In genomic region chr3:171269557-171269956, GRCh38 we compare ENCODE assay signal across 11 cellular contexts.
DNase-seq lines count a peak whose midpoint lies in the region; ATAC-seq, FAIRE-seq and TF ChIP-seq lines count a peak whose summit lies in the region.
"Had no signal": no experiment of that assay in that cellular context is flagged by ENCODE, and none has a peak within 500 bp of the region (broad histone marks: within the 10 kb centered on the region; RNA-seq: fewer than 3 reads in every experiment).

No MANE protein-coding gene starts in this region.

- no peak for TF ChIP-seq POLR2A in GM12878 (IDR thresholded peaks at IDR 0.05; ENCODE audit: low read depth, low read length)
- no peak for TF ChIP-seq POLR2A in ovary (IDR thresholded peaks at IDR 0.05)
- no peak for TF ChIP-seq POLR2A in tibial nerve (IDR thresholded peaks at IDR 0.05)

- H3K79me2 ChIP-seq in DND-41 (ENCODE audit: insufficient read depth, low read length) (no peaks in the 10 kb centered on the region), GM12878 (ENCODE audit: control insufficient read depth, insufficient read depth, low read length) (peaks cover 97% of the 10 kb centered on the region)

- in situ Hi-C loops in GM12878 (cut with MboI), result no loop called here

- ATAC-seq in DND-41 (ENCODE audit: insufficient read depth, low read depth) (no peak), GM19463 (IDR thresholded peaks at IDR 0.05; ENCODE audit: unreplicated experiment) (peak; percentile 41), HG03432 (IDR thresholded peaks at IDR 0.05; ENCODE audit: unreplicated experiment) (peak; percentile 59), GM12878 (peak; percentile 54)

- POLR2A ChIA-PET in GM12878 (lab: Charles Lee), result interaction anchor here (1.0 to 4.9 kb wide), 5 partner anchors 7 to 190 kb away, joined by 4 to 27 read pairs (median 5); no protein-coding TSS in a partner anchor

- H3K4me2 ChIP-seq in DND-41 (ENCODE audit: insufficient read depth, low read length), result peak overlapping the region; percentile 19; the same call in 1 of the 2 replicates
- 0 out of 2 replicates have a peak overlapping the region, but pooled peaks have one; percentile 0 for H3K4me2 ChIP-seq in GM12878 (ENCODE audit: control insufficient read depth, insufficient read depth)

- H3K4me1 ChIP-seq in DND-41 (ENCODE audit: insufficient read depth, low read length) (no peaks in the 10 kb centered on the region; the same call in 1 of the 2 replicates), GM12878 (ENCODE audit: control insufficient read depth, insufficient read depth, low read length) (peaks cover 72% of the 10 kb centered on the region), ovary (ENCODE audit: insufficient read depth) (no peaks in the 10 kb centered on the region), tibial nerve (peaks cover 0 to 19% (median 0%) of the 10 kb centered on the region in 4 donors)

- intact Hi-C loops in GM12878 (cut with micrococcal nuclease; ENCODE audit: unreplicated experiment), result no loop called here
- intact Hi-C loops in ovary (cut with DNase I), result no loop called here

- no peaks in the 10 kb centered on the region for H3K36me3 ChIP-seq in DND-41 (ENCODE audit: insufficient read depth, low read length)
- peaks cover 1 to 4% of the 10 kb centered on the region in 2 experiments; a peak in 2 of 4 replicates for H3K36me3 ChIP-seq in GM12878 (ENCODE audit: control insufficient read depth in 2 of 2, insufficient read depth in 2 of 2, low read length in 1 of 2)
- no peaks in the 10 kb centered on the region for H3K36me3 ChIP-seq in ovary
- H3K36me3 ChIP-seq in tibial nerve, result no peaks in the 10 kb centered on the region

- no peak overlapping the region for H3K4me3 ChIP-seq in DND-41 (ENCODE audit: low read depth in 1 of 2, low read length in 2 of 2)
- no peak overlapping the region for H3K4me3 ChIP-seq in GM12878
- no peak overlapping the region for H3K4me3 ChIP-seq in ovary
- no peak overlapping the region for H3K4me3 ChIP-seq in tibial nerve

- TF ChIP-seq RAD21 in GM12878 (IDR thresholded peaks at IDR 0.05; ENCODE audit: insufficient read depth, low read depth, low read length), result no peak

- no peak overlapping the region for H3K9ac ChIP-seq in DND-41 (ENCODE audit: low read depth, low read length)
- no peak overlapping the region for H3K9ac ChIP-seq in GM12878 (ENCODE audit: control insufficient read depth, insufficient read depth, low read length)

- H4K20me1 ChIP-seq in DND-41 (ENCODE audit: insufficient read depth, low read length), result no peaks in the 10 kb centered on the region
- H4K20me1 ChIP-seq in GM12878 (ENCODE audit: control insufficient read depth, insufficient read depth), result no peaks in the 10 kb centered on the region

- H3K9me3 ChIP-seq in DND-41 (ENCODE audit: insufficient read depth, low read length, severe bottlenecking), result no peaks in the 10 kb centered on the region
- H3K9me3 ChIP-seq in GM12878 (replicated peaks; ENCODE audit: control insufficient read depth, insufficient read depth, low read length), result peaks cover 7% of the 10 kb centered on the region; the same call in 2 of the 3 replicates
- H3K9me3 ChIP-seq in ovary, result no peaks in the 10 kb centered on the region
- H3K9me3 ChIP-seq in tibial nerve, result peaks cover 0 to 11% (median 2%) of the 10 kb centered on the region in 4 donors

- no peaks in the 10 kb centered on the region for H3K27me3 ChIP-seq in DND-41 (ENCODE audit: insufficient read depth, low read length, poor library complexity)
- H3K27me3 ChIP-seq in GM12878 (replicated peaks in 1 of 2; ENCODE audit: control insufficient read depth in 2 of 2, insufficient read depth in 2 of 2, low read length in 1 of 2), result no peaks in the 10 kb centered on the region
- H3K27me3 ChIP-seq in ovary, result no peaks in the 10 kb centered on the region
- no peaks in the 10 kb centered on the region for H3K27me3 ChIP-seq in tibial nerve

- SMC1A ChIA-PET in GM12878 (lab: Charles Lee; ENCODE audit: uncharacterized antibody, unreplicated experiment), result interaction anchor here (1.0 to 28.2 kb wide), 12 partner anchors 12 to 170 kb away, joined by 3 to 657 read pairs (median 4); no protein-coding TSS in a partner anchor

- TF ChIP-seq CTCF in DND-41 (IDR thresholded peaks at IDR 0.05; ENCODE audit: borderline replicate concordance, extremely low read depth, low read length, poor library complexity, severe bottlenecking), result no peak
- TF ChIP-seq CTCF in GM12878 (IDR thresholded peaks at IDR 0.05 in 2 of 3, conservative IDR thresholded peaks at IDR 0.05 in 1 of 3; ENCODE audit: control insufficient read depth in 2 of 3, extremely low read depth in 1 of 3, insufficient read depth in 1 of 3, low read depth in 3 of 3, low read length in 3 of 3), result no peak
- no peak for TF ChIP-seq CTCF in ovary (IDR thresholded peaks at IDR 0.05)
- no peak for TF ChIP-seq CTCF in tibial nerve (IDR thresholded peaks at IDR 0.05)

- H2AFZ ChIP-seq in DND-41 (ENCODE audit: low read depth, low read length), result no peak overlapping the region
- no peak overlapping the region for H2AFZ ChIP-seq in GM12878 (ENCODE audit: control insufficient read depth, low read depth, low read length)

- BruUV-seq in GM12878 (replicated peaks; lab: Mats Ljungman, UMichigan), result no TSS peak

- RAD21 ChIA-PET in GM12878 (lab: Charles Lee; ENCODE audit: unreplicated experiment), result interaction anchor here (1.1 to 6.4 kb wide), 12 partner anchors 9 to 192 kb away, joined by 3 to 68 read pairs (median 6); no protein-coding TSS in a partner anchor

- TF ChIP-seq EP300 in GM12878 (IDR thresholded peaks at IDR 0.05; ENCODE audit: borderline replicate concordance in 1 of 2, control insufficient read depth in 1 of 2, low read depth in 2 of 2, low read length in 2 of 2) (no peak), ovary (IDR thresholded peaks at IDR 0.05) (no peak), tibial nerve (IDR thresholded peaks at IDR 0.05) (no peak)

- DNase-seq in DND-41 (no peak), GM12878 (ENCODE audit: low read depth, low spot score) (no peak), NCI-H2171 (lab: John Stamatoyannopoulos, UW) (no peak), HuH-7 (ENCODE audit: low spot score) (no peak), ovary (no peak), tibial nerve (ENCODE audit: low spot score in 2 of 2) (no peak)
- DNase-seq: dermis blood vessel endothelial cell, Karpas-422, NCI-H748 treated with DMSO at 0.1 percent for 48 hours had no signal

- no peak for FAIRE-seq in GM12878 (lab: Jason Lieb, UNC)

- CTCF ChIA-PET in GM12878 (lab: Yijun Ruan, JAX), result interaction anchor here (0.8 to 4.7 kb wide), 8 partner anchors 9 to 88 kb away, joined by 3 to 42 read pairs (median 4); no protein-coding TSS in a partner anchor

- H3K27ac ChIP-seq in DND-41 (ENCODE audit: low read length) (no peak overlapping the region), GM12878 (ENCODE audit: control insufficient read depth, insufficient read depth) (peak overlapping the region; percentile 80), ovary (no peak overlapping the region), tibial nerve (no peak overlapping the region)

TF ChIP-seq in GM12878, 131 proteins besides CTCF, POLR2A, EP300 and RAD21 (continues in another document):
- TF ChIP-seq MLLT1 (IDR thresholded peaks at IDR 0.05) (no peak), TCF3 (IDR thresholded peaks at IDR 0.05; ENCODE audit: borderline replicate concordance, insufficient read depth, low read depth, low read length) (no peak), SIX5 (IDR thresholded peaks at IDR 0.05; ENCODE audit: low read depth, low read length, severe bottlenecking) (no peak), PML (IDR thresholded peaks at IDR 0.05; ENCODE audit: low read length) (no peak), E4F1 (IDR thresholded peaks at IDR 0.05; ENCODE audit: borderline replicate concordance, partially characterized antibody) (no peak), CBFB (IDR thresholded peaks at IDR 0.05; ENCODE audit: low read depth) (no peak), WRNIP1 (IDR thresholded peaks at IDR 0.05; ENCODE audit: borderline replicate concordance, low read depth, low read length) (no peak), IKZF2 (IDR thresholded peaks at IDR 0.05) (0 out of 4 replicates have a peak, but pooled peaks of 1 of the 2 experiments have one; percentile 21)
